8 cellular contexts compared by ENCODE assay signal in genomic region chr3:172666873-172667694, GRCh38. TPM values are rescaled to one million over a fixed set of nuclear protein-coding genes. Genes with fewer than 3 reads are reported as not detected.
A peak's percentile ranks its signal among the peaks of the same experiment; 100 is the strongest.
DNase-seq lines count a peak whose midpoint lies in the region; ATAC-seq, FAIRE-seq and TF ChIP-seq lines count a peak whose summit lies in the region.

No MANE protein-coding gene starts in this region.

- H3K4me3 ChIP-seq in MM.1S (ENCODE audit: low read length) (no peak overlapping the region), gastroesophageal sphincter (no peak overlapping the region), pancreas (no peak overlapping the region), upper lobe of right lung (no peak overlapping the region)

- WGBS in gastroesophageal sphincter (ENCODE audit: low coverage in 1 of 2), 2 donors = 56 to 72% methylated on average over 8 to 14 of the region's 16 CpGs
- WGBS in pancreas, 2 donors = 60 to 63% methylated on average over 16 of the region's 16 CpGs

- no peak for TF ChIP-seq EP300 in gastroesophageal sphincter (IDR thresholded peaks at IDR 0.05)

- DNase-seq in HEK293T (ENCODE audit: extremely low spot score) (peak; percentile 70), MM.1S (peak; percentile 92), SIG-M5 treated with dmso at 0.1 percent for 504 hours (lab: John Stamatoyannopoulos, UW; ENCODE audit: unreplicated experiment) (peak; percentile 87), pancreas (peak in 4 of 6 donors; percentile 49 to 80 (median 62)), upper lobe of right lung (no peak)
- DNase-seq in activated T-helper 9 cell treated with anti-CD3 and anti-CD28 coated beads, Interleukin-2, amount 50 U/mL, for 16 hours (ENCODE audit: low read depth) = peak; percentile 49

- no peaks in the 10 kb centered on the region for H3F3A ChIP-seq in MM.1S (ENCODE audit: insufficient read depth, low read length)

- POLR2A ChIA-PET in HEK293T (lab: Yijun Ruan, JAX) = no interaction called here

- no peak overlapping the region for H2AFZ ChIP-seq in MM.1S (ENCODE audit: low read length)

- CTCF ChIA-PET in HEK293T (lab: Yijun Ruan, JAX) = interaction anchor here (0.6 to 1.4 kb wide), 4 partner anchors 13 to 325 kb away, joined by 3 to 4 read pairs (median 3); no protein-coding TSS in a partner anchor

- H3K27ac ChIP-seq in MM.1S (ENCODE audit: low read length) (no peak overlapping the region), gastroesophageal sphincter (no peak overlapping the region), pancreas (peak overlapping the region in 1 of 4 donors; percentile 0), upper lobe of right lung (no peak overlapping the region)

- no peaks in the 10 kb centered on the region for H3K79me2 ChIP-seq in MM.1S (ENCODE audit: low read length)

- H3K36me3 ChIP-seq in MM.1S (replicated peaks; ENCODE audit: insufficient read depth, low read length) = no peaks in the 10 kb centered on the region
- no peaks in the 10 kb centered on the region for H3K36me3 ChIP-seq in gastroesophageal sphincter
- no peaks in the 10 kb centered on the region for H3K36me3 ChIP-seq in pancreas
- H3K36me3 ChIP-seq in upper lobe of right lung = no peaks in the 10 kb centered on the region

- peak overlapping the region; percentile 7; the same call in 1 of the 2 replicates for H3K4me2 ChIP-seq in MM.1S (ENCODE audit: low read depth, low read length)

- peak; percentile 91 for ATAC-seq in gastroesophageal sphincter
- ATAC-seq in pancreas = peak; percentile 98 to 100 (median 99)
- peak; percentile 99 for ATAC-seq in upper lobe of right lung

- no peaks in the 10 kb centered on the region for H3K9me3 ChIP-seq in MM.1S (replicated peaks; ENCODE audit: insufficient read depth, low read length)
- no peaks in the 10 kb centered on the region for H3K9me3 ChIP-seq in gastroesophageal sphincter
- no peaks in the 10 kb centered on the region for H3K9me3 ChIP-seq in pancreas
- no peaks in the 10 kb centered on the region for H3K9me3 ChIP-seq in upper lobe of right lung

- TF ChIP-seq POLR2A in gastroesophageal sphincter (IDR thresholded peaks at IDR 0.05) = no peak

- FAIRE-seq in pancreas (lab: Jason Lieb, UNC) = no peak

- H3K4me1 ChIP-seq in MM.1S (ENCODE audit: low read length) = no peaks in the 10 kb centered on the region
- H3K4me1 ChIP-seq in gastroesophageal sphincter = peaks cover 0 to 26% (median 0%) of the 10 kb centered on the region in 3 donors
- no peaks in the 10 kb centered on the region for H3K4me1 ChIP-seq in pancreas
- no peaks in the 10 kb centered on the region for H3K4me1 ChIP-seq in upper lobe of right lung

- peak; percentile 63 for TF ChIP-seq CTCF in GM12801 (IDR thresholded peaks at IDR 0.05; ENCODE audit: extremely low read depth, insufficient read length)
- peak; percentile 97 for TF ChIP-seq CTCF in MM.1S (IDR thresholded peaks at IDR 0.05; ENCODE audit: low read length)
- peak; percentile 80 to 97 (median 88) for TF ChIP-seq CTCF in gastroesophageal sphincter (IDR thresholded peaks at IDR 0.05)
- TF ChIP-seq CTCF in pancreas (IDR thresholded peaks at IDR 0.05) = peak; percentile 75 to 88 (median 81)
- peak; percentile 87 for TF ChIP-seq CTCF in upper lobe of right lung (IDR thresholded peaks at IDR 0.05)

- intact Hi-C loops in pancreas (cut with DNase I) = loop anchor here in 1 of 3 donors (10.0 kb wide), 1 partner anchor 52 kb away; no protein-coding TSS in a partner anchor
- intact Hi-C loops in upper lobe of right lung (cut with DNase I) = no loop called here

- no peak overlapping the region for H3K9ac ChIP-seq in MM.1S (ENCODE audit: low read length)

- no peaks in the 10 kb centered on the region for H3K9me2 ChIP-seq in MM.1S (replicated peaks; ENCODE audit: insufficient read depth, low read length)

- H4K20me1 ChIP-seq in MM.1S (ENCODE audit: insufficient read depth, low read length) = no peaks in the 10 kb centered on the region

- H3K27me3 ChIP-seq in MM.1S (replicated peaks; ENCODE audit: insufficient read depth, low read length) (no peaks in the 10 kb centered on the region), gastroesophageal sphincter (no peaks in the 10 kb centered on the region), pancreas (no peaks in the 10 kb centered on the region), upper lobe of right lung (no peaks in the 10 kb centered on the region)

TF ChIP-seq in HEK293T, 16 proteins besides CTCF, POLR2A, EP300 and RAD21:
- TF ChIP-seq ARNT (IDR thresholded peaks at IDR 0.05) = no peak
- no peak for TF ChIP-seq SUZ12 (IDR thresholded peaks at IDR 0.05)
- TF ChIP-seq L3MBTL2 (conservative IDR thresholded peaks at IDR 0.05) = no peak
- TF ChIP-seq SP1 (IDR thresholded peaks at IDR 0.05) = no peak
- TF ChIP-seq LEF1 (IDR thresholded peaks at IDR 0.05; ENCODE audit: borderline replicate concordance) = no peak
- TF ChIP-seq CTBP1 (IDR thresholded peaks at IDR 0.05; ENCODE audit: borderline replicate concordance) = no peak
- no peak for TF ChIP-seq FOXM1 (IDR thresholded peaks at IDR 0.05; ENCODE audit: borderline replicate concordance)
- no peak for TF ChIP-seq BHLHE40 (IDR thresholded peaks at IDR 0.05; ENCODE audit: borderline replicate concordance)
- no peak for TF ChIP-seq TARDBP (IDR thresholded peaks at IDR 0.05)
- no peak for TF ChIP-seq ZNF384 (IDR thresholded peaks at IDR 0.05)
- TF ChIP-seq HDGF (IDR thresholded peaks at IDR 0.05; ENCODE audit: borderline replicate concordance) = no peak
- no peak for TF ChIP-seq FOXA1 (IDR thresholded peaks at IDR 0.05)
- no peak for TF ChIP-seq NFRKB (IDR thresholded peaks at IDR 0.05)
- TF ChIP-seq, protein P1, sequence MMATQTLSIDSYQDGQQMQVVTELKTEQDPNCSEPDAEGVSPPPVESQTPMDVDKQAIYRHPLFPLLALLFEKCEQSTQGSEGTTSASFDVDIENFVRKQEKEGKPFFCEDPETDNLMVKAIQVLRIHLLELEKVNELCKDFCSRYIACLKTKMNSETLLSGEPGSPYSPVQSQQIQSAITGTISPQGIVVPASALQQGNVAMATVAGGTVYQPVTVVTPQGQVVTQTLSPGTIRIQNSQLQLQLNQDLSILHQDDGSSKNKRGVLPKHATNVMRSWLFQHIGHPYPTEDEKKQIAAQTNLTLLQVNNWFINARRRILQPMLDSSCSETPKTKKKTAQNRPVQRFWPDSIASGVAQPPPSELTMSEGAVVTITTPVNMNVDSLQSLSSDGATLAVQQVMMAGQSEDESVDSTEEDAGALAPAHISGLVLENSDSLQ (IDR thresholded peaks at IDR 0.05) = no peak
TF ChIP-seq in HEK293T: peak in this region for 0.

RNA-seq across cellular contexts. Expression of gene NCEH1, which starts 43.8 kb away (rescaled TPM):
- 1 to 10 TPM; 4.5 to 9.3 (median 6.1) TPM for total RNA-seq in gastroesophageal sphincter
- total RNA-seq in pancreas = 10 to 100 TPM in 2 of 6 donors, 1 to 10 TPM in 4; 4.7 to 26.0 (median 7.3) TPM
- polyA plus RNA-seq in pancreas = 1 to 10 TPM; 2.6 to 3.9 TPM
- total RNA-seq in upper lobe of right lung = 62.1 TPM
